39 cellular contexts compared by ENCODE assay signal in the genomic region with DNA sequence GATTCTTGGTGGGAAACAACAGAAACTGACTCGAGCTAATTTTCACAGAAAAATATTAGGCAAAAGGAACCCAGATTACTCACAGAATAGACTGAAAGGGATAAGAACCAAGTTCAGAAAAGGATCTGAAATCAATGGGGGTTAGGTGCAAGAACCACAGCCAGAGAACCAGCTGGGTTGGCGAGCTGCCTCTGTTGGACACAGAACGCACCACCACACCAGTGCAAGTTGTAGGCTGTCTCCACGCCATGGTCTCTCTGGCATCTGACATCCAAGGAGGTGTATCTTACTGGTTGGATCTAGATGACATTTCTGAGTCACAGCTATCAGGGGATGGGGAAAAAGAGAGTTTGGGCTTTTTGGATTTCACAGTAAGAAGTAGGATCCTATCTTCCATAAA. TPM values are rescaled to one million over a fixed set of nuclear protein-coding genes. Genes with fewer than 3 reads are reported as not detected.
"Had no signal": no experiment of that assay in that cellular context is flagged by ENCODE, and none has a peak within 500 bp of the region (broad histone marks: within the 10 kb centered on the region; RNA-seq: fewer than 3 reads in every experiment).

No MANE protein-coding gene starts in this region.

- H3K27ac Mint-ChIP-seq: activated naive CD4-positive, alpha-beta T cell treated with anti-CD3 and anti-CD28 coated beads for 36 hours; activated naive CD4-positive, alpha-beta T cell treated with anti-CD3 and anti-CD28 coated beads, Interleukin-2, amount 10 ng/mL, durations not matched to agents 7 days and 5 days; activated naive CD4-positive, alpha-beta T cell treated with anti-CD3 and anti-CD28 coated beads, Interleukin-2, amount 50 U/mL, for 24 hours; activated naive CD4-positive, alpha-beta T cell treated with anti-CD3 and anti-CD28 coated beads, Interleukin-2, amount 50 U/mL, for 72 hours; activated naive CD8-positive, alpha-beta T cell; activated naive CD8-positive, alpha-beta T cell treated with anti-CD3 and anti-CD28 coated beads for 36 hours; activated naive CD8-positive, alpha-beta T cell treated with anti-CD3 and anti-CD28 coated beads, Interleukin-2, amount 10 ng/mL, durations not matched to agents 7 days and 5 days; activated naive CD8-positive, alpha-beta T cell treated with anti-CD3 and anti-CD28 coated beads, Interleukin-2, amount 50 U/mL, for 24 hours; activated T-cell treated with anti-CD3 and anti-CD28 coated beads, Interleukin-2, amount 50 U/mL, for 72 hours; activated T-helper 1 cell treated with anti-CD3 and anti-CD28 coated beads, Interleukin-12 subunit alpha, Interleukin-12 subunit beta, Interleukin-2, Interleukin-4 antibody, amounts not matched to agents 30 ng/mL and 10 ng/mL and 1 ng/mL, durations not matched to agents 14 hours and 24 hours and 36 hours; activated T-helper 17 cell treated with anti-CD3 and anti-CD28 coated beads, Interleukin-2, amount 50 U/mL, for 72 hours; activated T-helper 2 cell treated with anti-CD3 and anti-CD28 coated beads, Interferon-gamma antibody, Interleukin-2, Interleukin-4, amounts not matched to agents 10 μg/mL and 5 μg/mL and 100 μg/mL, durations not matched to agents 14 hours and 24 hours and 36 hours; brain had no signal

- H3K4me3 ChIP-seq: adrenal gland, ascending aorta, body of pancreas, breast epithelium, cardiac muscle cell had no signal

- H3K4me3 Mint-ChIP-seq: activated naive CD4-positive, alpha-beta T cell treated with anti-CD3 and anti-CD28 coated beads for 36 hours; activated naive CD4-positive, alpha-beta T cell treated with anti-CD3 and anti-CD28 coated beads, Interleukin-2, amount 10 ng/mL, durations not matched to agents 7 days and 5 days; activated naive CD4-positive, alpha-beta T cell treated with anti-CD3 and anti-CD28 coated beads, Interleukin-2, amount 50 U/mL, for 24 hours; activated naive CD8-positive, alpha-beta T cell; activated naive CD8-positive, alpha-beta T cell treated with anti-CD3 and anti-CD28 coated beads for 36 hours; activated naive CD8-positive, alpha-beta T cell treated with anti-CD3 and anti-CD28 coated beads, Interleukin-2, amount 10 ng/mL, durations not matched to agents 7 days and 5 days; activated naive CD8-positive, alpha-beta T cell treated with anti-CD3 and anti-CD28 coated beads, Interleukin-2, amount 50 U/mL, for 24 hours; activated T-cell treated with anti-CD3 and anti-CD28 coated beads, Interleukin-2, amount 50 U/mL, for 4 hours; activated T-cell treated with anti-CD3 and anti-CD28 coated beads, Interleukin-2, amount 50 U/mL, for 72 hours; activated T-helper 1 cell treated with anti-CD3 and anti-CD28 coated beads, Interleukin-12 subunit alpha, Interleukin-12 subunit beta, Interleukin-2, Interleukin-4 antibody, amounts not matched to agents 30 ng/mL and 10 ng/mL and 1 ng/mL, durations not matched to agents 14 hours and 24 hours and 36 hours; activated T-helper 17 cell treated with anti-CD3 and anti-CD28 coated beads, Interleukin-2, amount 50 U/mL, for 72 hours; brain; central memory CD8-positive, alpha-beta T cell had no signal

- DNase-seq: activated effector memory CD4-positive, alpha-beta T cell treated with anti-CD3 and anti-CD28 coated beads, Interleukin-2, amount 50 U/mL, for 16 hours; activated effector memory CD4-positive, alpha-beta T cell treated with Interleukin-2 at 50 U/mL for 16 hours; activated gamma-delta T cell; activated gamma-delta T cell treated with Interleukin-2 at 50 U/mL for 16 hours; activated naive CD4-positive, alpha-beta T cell; activated naive CD4-positive, alpha-beta T cell treated with anti-CD3 and anti-CD28 coated beads for 36 hours; activated naive CD4-positive, alpha-beta T cell treated with anti-CD3 and anti-CD28 coated beads, Interleukin-2, amount 10 ng/mL, durations not matched to agents 7 days and 5 days; activated naive CD4-positive, alpha-beta T cell treated with anti-CD3 and anti-CD28 coated beads, Interleukin-2, amount 50 U/mL, for 16 hours; activated naive CD4-positive, alpha-beta T cell treated with Interleukin-2 at 50 U/mL for 16 hours; activated naive CD8-positive, alpha-beta T cell treated with anti-CD3 and anti-CD28 coated beads for 36 hours; activated naive CD8-positive, alpha-beta T cell treated with anti-CD3 and anti-CD28 coated beads, Interleukin-2, amount 10 ng/mL, durations not matched to agents 7 days and 5 days; activated naive CD8-positive, alpha-beta T cell treated with anti-CD3 and anti-CD28 coated beads, Interleukin-2, amount 50 U/mL, for 24 hours; activated T-cell treated with anti-CD3 and anti-CD28 coated beads, Interleukin-2, amount 50 U/mL, for 4 hours; activated T-cell treated with anti-CD3 and anti-CD28 coated beads, Interleukin-2, amount 50 U/mL, for 48 hours; activated T-cell treated with anti-CD3 and anti-CD28 coated beads, Interleukin-2, amount 50 U/mL, for 72 hours; adrenal gland; amniotic stem cell; amygdala; anterior cingulate cortex; aorta; body of pancreas; brain microvascular endothelial cell; caudate nucleus; central memory CD4-positive, alpha-beta T cell; cerebellar nuclear complex had no signal

- H3K9me3 ChIP-seq: adrenal gland, ascending aorta, body of pancreas had no signal

- H3K36me3 ChIP-seq: adrenal gland, ascending aorta, brain microvascular endothelial cell, breast epithelium, cardiac muscle cell had no signal

- H3K4me1 Mint-ChIP-seq: activated naive CD4-positive, alpha-beta T cell treated with anti-CD3 and anti-CD28 coated beads, Interleukin-2, amount 10 ng/mL, durations not matched to agents 7 days and 5 days; activated naive CD4-positive, alpha-beta T cell treated with anti-CD3 and anti-CD28 coated beads, Interleukin-2, amount 50 U/mL, for 24 hours; activated naive CD8-positive, alpha-beta T cell treated with anti-CD3 and anti-CD28 coated beads for 36 hours; activated naive CD8-positive, alpha-beta T cell treated with anti-CD3 and anti-CD28 coated beads, Interleukin-2, amount 10 ng/mL, durations not matched to agents 7 days and 5 days; activated naive CD8-positive, alpha-beta T cell treated with anti-CD3 and anti-CD28 coated beads, Interleukin-2, amount 50 U/mL, for 24 hours; activated T-helper 17 cell treated with anti-CD3 and anti-CD28 coated beads, Interleukin-2, amount 50 U/mL, for 72 hours; brain; central memory CD8-positive, alpha-beta T cell had no signal

- H3K27me3 Mint-ChIP-seq: activated naive CD4-positive, alpha-beta T cell treated with anti-CD3 and anti-CD28 coated beads, Interleukin-2, amount 10 ng/mL, durations not matched to agents 7 days and 5 days had no signal

- FAIRE-seq: astrocyte, bronchial epithelial cell, colon had no signal

- ATAC-seq: activated naive CD4-positive, alpha-beta T cell treated with anti-CD3 and anti-CD28 coated beads, Interleukin-2, amount 50 U/mL, for 72 hours; activated naive CD8-positive, alpha-beta T cell treated with anti-CD3 and anti-CD28 coated beads, Interleukin-2, amount 50 U/mL, for 24 hours; activated T-cell treated with anti-CD3 and anti-CD28 coated beads, Interleukin-2, amount 50 U/mL, for 4 hours; activated T-cell treated with anti-CD3 and anti-CD28 coated beads, Interleukin-2, amount 50 U/mL, for 72 hours; activated T-helper 17 cell treated with anti-CD3 and anti-CD28 coated beads, Interleukin-2, amount 50 U/mL, for 72 hours; body of pancreas had no signal

- H3K36me3 Mint-ChIP-seq: activated naive CD4-positive, alpha-beta T cell treated with anti-CD3 and anti-CD28 coated beads, Interleukin-2, amount 10 ng/mL, durations not matched to agents 7 days and 5 days; activated naive CD4-positive, alpha-beta T cell treated with anti-CD3 and anti-CD28 coated beads, Interleukin-2, amount 50 U/mL, for 24 hours; activated naive CD8-positive, alpha-beta T cell treated with anti-CD3 and anti-CD28 coated beads for 36 hours; activated naive CD8-positive, alpha-beta T cell treated with anti-CD3 and anti-CD28 coated beads, Interleukin-2, amount 10 ng/mL, durations not matched to agents 7 days and 5 days; brain had no signal

- H3K27ac ChIP-seq: adrenal gland, ascending aorta, body of pancreas, brain microvascular endothelial cell, breast epithelium, cardiac muscle cell had no signal

- H3K27me3 ChIP-seq: adrenal gland, ascending aorta, body of pancreas, brain microvascular endothelial cell had no signal

- H3K9me3 Mint-ChIP-seq: activated naive CD4-positive, alpha-beta T cell treated with anti-CD3 and anti-CD28 coated beads, Interleukin-2, amount 10 ng/mL, durations not matched to agents 7 days and 5 days; activated naive CD8-positive, alpha-beta T cell treated with anti-CD3 and anti-CD28 coated beads for 36 hours; activated naive CD8-positive, alpha-beta T cell treated with anti-CD3 and anti-CD28 coated beads, Interleukin-2, amount 10 ng/mL, durations not matched to agents 7 days and 5 days; activated naive CD8-positive, alpha-beta T cell treated with anti-CD3 and anti-CD28 coated beads, Interleukin-2, amount 50 U/mL, for 24 hours; activated T-helper 1 cell treated with anti-CD3 and anti-CD28 coated beads, Interleukin-12 subunit alpha, Interleukin-12 subunit beta, Interleukin-2, Interleukin-4 antibody, amounts not matched to agents 30 ng/mL and 10 ng/mL and 1 ng/mL, durations not matched to agents 14 hours and 24 hours and 36 hours; activated T-helper 2 cell treated with anti-CD3 and anti-CD28 coated beads, Interferon-gamma antibody, Interleukin-2, Interleukin-4, amounts not matched to agents 10 μg/mL and 5 μg/mL and 100 μg/mL, durations not matched to agents 14 hours and 24 hours and 36 hours; central memory CD8-positive, alpha-beta T cell had no signal

- H3K4me1 ChIP-seq: adrenal gland, ascending aorta, body of pancreas, breast epithelium had no signal

RNA-seq across cellular contexts. Expression of gene ONECUT2, which starts 18.6 kb away (rescaled TPM):
- total RNA-seq: activated naive CD4-positive, alpha-beta T cell treated with anti-CD3 and anti-CD28 coated beads for 36 hours; activated naive CD8-positive, alpha-beta T cell treated with anti-CD3 and anti-CD28 coated beads for 36 hours; activated naive CD8-positive, alpha-beta T cell treated with anti-CD3 and anti-CD28 coated beads, Interleukin-2, amount 10 ng/mL, durations not matched to agents 7 days and 5 days; activated T-helper 2 cell treated with anti-CD3 and anti-CD28 coated beads, Interferon-gamma antibody, Interleukin-2, Interleukin-4, amounts not matched to agents 10 μg/mL and 5 μg/mL and 100 μg/mL, durations not matched to agents 14 hours and 24 hours and 36 hours had no signal
- polyA plus RNA-seq: cardiac muscle cell had no signal
